In genomic region chr17:32477220-32477619, GRCh38 we compare ENCODE assay signal across 27 cellular contexts.
"Had no signal": no experiment of that assay in that cellular context is flagged by ENCODE, and none has a peak within 500 bp of the region (broad histone marks: within the 10 kb centered on the region; RNA-seq: fewer than 3 reads in every experiment).

No MANE protein-coding gene starts in this region.

- ATAC-seq: left lobe of liver; mucosa of descending colon; natural killer cell treated with Interleukin-12 subunit alpha and Interleukin-12 subunit beta and Interleukin-15 and Interleukin-18, amount 100 ng/mL, for 72 hours; sciatic nerve; stimulated activated naive CD8-positive, alpha-beta T cell treated with anti-CD3 and anti-CD28 coated beads, Interleukin-15, amount 100 ng/mL, for 72 hours; upper lobe of right lung had no signal

- H3K4me1 ChIP-seq: right atrium auricular region, suprapubic skin, transverse colon, upper lobe of right lung, uterus had no signal

- DNase-seq: cortex of kidney; effector CD4-positive, alpha-beta T cell; head of caudate nucleus; mesenchymal stem cell; mucosa of descending colon; naive B cell; stimulated activated CD4-positive, alpha-beta T cell treated with anti-CD3 and anti-CD28 coated beads, Interleukin-12 subunit alpha, Interleukin-12 subunit beta, amount 100 ng/mL, for 4 hours; stimulated activated CD4-positive, alpha-beta T cell treated with anti-CD3 and anti-CD28 coated beads, Interleukin-1b, Interleukin-23, amount 100 ng/mL, for 48 hours; stimulated activated CD4-positive, alpha-beta T cell treated with anti-CD3 and anti-CD28 coated beads, Interleukin-4, amount 100 ng/mL, for 1 hour; stimulated activated CD8-positive, alpha-beta memory T cell treated with anti-CD3 and anti-CD28 coated beads, Interleukin-4, amount 100 ng/mL, for 48 hours; stimulated activated naive CD4-positive, alpha-beta T cell; stimulated activated naive CD8-positive, alpha-beta T cell treated with anti-CD3 and anti-CD28 coated beads, Interleukin-15, amount 100 ng/mL, for 72 hours; transverse colon; uterus had no signal

- H3K27me3 Mint-ChIP-seq: naive B cell; natural killer cell treated with Interleukin-12 subunit alpha and Interleukin-12 subunit beta and Interleukin-15 and Interleukin-18, amount 100 ng/mL, for 72 hours; progenitor cell of endocrine pancreas; stimulated activated naive CD8-positive, alpha-beta T cell treated with anti-CD3 and anti-CD28 coated beads, Interleukin-15, amount 100 ng/mL, for 72 hours had no signal

- H3K9me3 Mint-ChIP-seq: mesothelial cell of epicardium; naive B cell; natural killer cell treated with Interleukin-12 subunit alpha and Interleukin-12 subunit beta and Interleukin-15 and Interleukin-18, amount 100 ng/mL, for 72 hours; neural crest cell; stimulated activated naive CD8-positive, alpha-beta T cell treated with anti-CD3 and anti-CD28 coated beads, Interleukin-15, amount 100 ng/mL, for 72 hours had no signal

- H3K27ac ChIP-seq: neutrophil, parathyroid adenoma, right atrium auricular region, suprapubic skin, transverse colon, upper lobe of right lung, uterus had no signal

- H3K27ac Mint-ChIP-seq: mesothelial cell of epicardium; natural killer cell treated with Interleukin-12 subunit alpha and Interleukin-12 subunit beta and Interleukin-15 and Interleukin-18, amount 100 ng/mL, for 72 hours; progenitor cell of endocrine pancreas had no signal

- H3K4me3 ChIP-seq: lung, mucosa of descending colon, right atrium auricular region, smooth muscle cell, suprapubic skin, transverse colon, upper lobe of right lung, uterus had no signal

- H3K36me3 ChIP-seq: uterus had no signal

- H3K27me3 ChIP-seq: neutrophil, right atrium auricular region, suprapubic skin, transverse colon, upper lobe of right lung, uterus had no signal

- H3K4me3 Mint-ChIP-seq: mesothelial cell of epicardium; naive B cell; natural killer cell treated with Interleukin-12 subunit alpha and Interleukin-12 subunit beta and Interleukin-15 and Interleukin-18, amount 100 ng/mL, for 72 hours; neural crest cell; stimulated activated naive CD8-positive, alpha-beta T cell treated with anti-CD3 and anti-CD28 coated beads, Interleukin-15, amount 100 ng/mL, for 72 hours had no signal

- H3K9me3 ChIP-seq: mucosa of descending colon, neutrophil, right atrium auricular region, suprapubic skin, transverse colon, upper lobe of right lung, uterus had no signal

- H3K4me1 Mint-ChIP-seq: mesothelial cell of epicardium, neural crest cell had no signal
